ENCODE assay signal across 1 cellular context in genomic region chr5:139439013-139439903, GRCh38.
TF ChIP-seq lines count a peak whose summit lies in the region.

Gene DNAJC18, minus strand, starts transcription at chr5:139439525. Its CDS starts 80 bp downstream, at chr5:139439445.

TF ChIP-seq in A549, 52 proteins besides CTCF, POLR2A, EP300 and RAD21 (continued from another document):
- no peak for TF ChIP-seq HOXB13 (CRISPR knock-in tag; IDR thresholded peaks at IDR 0.05; ENCODE audit: low read depth)
- no peak for TF ChIP-seq USF2 (IDR thresholded peaks at IDR 0.05)
- TF ChIP-seq ZFP36 (IDR thresholded peaks at IDR 0.05; ENCODE audit: borderline replicate concordance, partially characterized antibody) = no peak
- no peak for TF ChIP-seq ATOH8 (CRISPR knock-in tag; IDR thresholded peaks at IDR 0.05; ENCODE audit: low read depth)
- TF ChIP-seq MAX (IDR thresholded peaks at IDR 0.05) = no peak
- no peak for TF ChIP-seq RFX5 (IDR thresholded peaks at IDR 0.05)
- no peak for TF ChIP-seq NR3C1 (IDR thresholded peaks at IDR 0.05)
- no peak for TF ChIP-seq MAZ (IDR thresholded peaks at IDR 0.05; ENCODE audit: borderline replicate concordance, low read depth, low read length)
- no peak for TF ChIP-seq TFCP2L1 (CRISPR knock-in tag; IDR thresholded peaks at IDR 0.05)
- no peak for TF ChIP-seq SREBF2 (IDR thresholded peaks at IDR 0.05)
- TF ChIP-seq MYC (IDR thresholded peaks at IDR 0.05; ENCODE audit: borderline replicate concordance, low read length) = no peak
